Comparison of ENCODE assay signal across 7 cellular contexts in genomic region chr18:74425876-74426275, GRCh38. TPM values are rescaled to one million over a fixed set of nuclear protein-coding genes. Genes with fewer than 3 reads are reported as not detected.
"Had no signal": no experiment of that assay in that cellular context is flagged by ENCODE, and none has a peak within 500 bp of the region (broad histone marks: within the 10 kb centered on the region; RNA-seq: fewer than 3 reads in every experiment).

No MANE protein-coding gene starts in this region.

- H3K4me3 ChIP-seq: GM23338, K562 had no signal

- H3K27ac Mint-ChIP-seq: GM23338, H9 had no signal

- H3K4me2 ChIP-seq: GM23338 had no signal

- H3K4me3 Mint-ChIP-seq: GM23338, H9 had no signal

- DNase-seq: H9, HCEC 1CT, IMR-90 had no signal

- ATAC-seq: GM23338, K562 had no signal

RNA-seq across cellular contexts. Expression of gene DIPK1C, which starts 31.2 kb away (rescaled TPM):
- total RNA-seq: H1, H9, HT-29, IMR-90 had no signal
- polyA plus RNA-seq: GM23338, IMR-90 had no signal
